ENCODE assay signal across 12 cellular contexts in genomic region chr14:99241314-99242035, GRCh38. TPM values are rescaled to one million over a fixed set of nuclear protein-coding genes. Genes with fewer than 3 reads are reported as not detected.
A peak's percentile ranks its signal among the peaks of the same experiment; 100 is the strongest.
DNase-seq lines count a peak whose midpoint lies in the region; ATAC-seq, FAIRE-seq and TF ChIP-seq lines count a peak whose summit lies in the region.
"Had no signal": no experiment of that assay in that cellular context is flagged by ENCODE, and none has a peak within 500 bp of the region (broad histone marks: within the 10 kb centered on the region; RNA-seq: fewer than 3 reads in every experiment).

No MANE protein-coding gene starts in this region.

- H3K9ac ChIP-seq in BLaER1 treated with 17β-estradiol and CSF1 and Interleukin-3, amounts not matched to agents 10 nM and 100 nM: peak overlapping the region in 5 of 11 experiments; percentile 9 to 53 (median 42); a peak in 5 of 22 replicates

- peak overlapping the region; percentile 69 for H3K27ac Mint-ChIP-seq in mesothelial cell of epicardium

- peaks cover 0 to 8% (median 0%) of the 10 kb centered on the region in 11 experiments; a peak in 3 of 22 replicates for H3K36me3 ChIP-seq in BLaER1 treated with 17β-estradiol and CSF1 and Interleukin-3, amounts not matched to agents 10 nM and 100 nM

- FAIRE-seq in frontal cortex (lab: Jason Lieb, UNC): no peak
- no peak for FAIRE-seq in GM19239 (lab: Jason Lieb, UNC)

- no peaks in the 10 kb centered on the region for H3K27me3 Mint-ChIP-seq in mesothelial cell of epicardium (ENCODE audit: low read depth)

- H3K27ac ChIP-seq in BLaER1 treated with 17β-estradiol and CSF1 and Interleukin-3, amounts not matched to agents 10 nM and 100 nM: peak overlapping the region in 7 of 11 experiments; percentile 34 to 67 (median 58); a peak in 13 of 22 replicates
- H3K27ac ChIP-seq: hepatocyte had no signal

- H3K9me3 Mint-ChIP-seq in mesothelial cell of epicardium: no peaks in the 10 kb centered on the region

- H3K4me3 Mint-ChIP-seq in mesothelial cell of epicardium: no peak overlapping the region

- ATAC-seq in HG03039 (IDR thresholded peaks at IDR 0.05; ENCODE audit: unreplicated experiment) (no peak), left lobe of liver (no peak)

- H3K27me3 ChIP-seq in BLaER1 treated with 17β-estradiol and CSF1 and Interleukin-3, amounts not matched to agents 10 nM and 100 nM: peaks cover 18 to 27% (median 23%) of the 10 kb centered on the region in 11 experiments
- H3K27me3 ChIP-seq: hepatocyte had no signal

- H3K4me3 ChIP-seq in BLaER1 treated with 17β-estradiol and CSF1 and Interleukin-3, amounts not matched to agents 10 nM and 100 nM: no peak overlapping the region
- H3K4me3 ChIP-seq: hepatocyte had no signal

- H3K36me3 Mint-ChIP-seq in mesothelial cell of epicardium: no peaks in the 10 kb centered on the region

- H3K4me1 ChIP-seq in BLaER1 treated with 17β-estradiol and CSF1 and Interleukin-3, amounts not matched to agents 10 nM and 100 nM: peaks cover 26 to 88% (median 61%) of the 10 kb centered on the region in 10 experiments; a peak in 19 of 20 replicates

- H3K4me1 Mint-ChIP-seq in mesothelial cell of epicardium: peaks cover 64% of the 10 kb centered on the region

- H3K9me3 ChIP-seq in BLaER1 treated with 17β-estradiol and CSF1 and Interleukin-3, amounts not matched to agents 10 nM and 100 nM (replicated peaks in 1 of 11): peaks cover 0 to 6% (median 0%) of the 10 kb centered on the region in 11 experiments; a peak in 6 of 22 replicates

- TF ChIP-seq CTCF in mesothelial cell of epicardium (IDR thresholded peaks at IDR 0.05; ENCODE audit: unreplicated experiment): no peak

- H3K4me2 ChIP-seq in BLaER1 treated with 17β-estradiol and CSF1 and Interleukin-3, amounts not matched to agents 10 nM and 100 nM: peak overlapping the region; percentile 11 to 75 (median 52)
- H3K4me2 ChIP-seq: hepatocyte had no signal

- peak; percentile 61 for DNase-seq in NCI-H1694 (lab: John Stamatoyannopoulos, UW)
- DNase-seq in activated naive CD4-positive, alpha-beta T cell treated with anti-CD3 and anti-CD28 coated beads, Interleukin-2, amount 50 U/mL, for 16 hours: peak; percentile 58
- no peak for DNase-seq in mesothelial cell of epicardium (ENCODE audit: low spot score in 2 of 2, unreplicated experiment in 2 of 2)
- DNase-seq in frontal cortex (ENCODE audit: low spot score in 2 of 2): no peak
- DNase-seq in left lobe of liver (ENCODE audit: low spot score): no peak
- DNase-seq in GM19239 (ENCODE audit: insufficient read length, low spot score): no peak
- DNase-seq: dermis blood vessel endothelial cell, HCEC 1CT, NCI-H748 treated with DMSO at 0.1 percent for 48 hours had no signal

- H4K20me1 ChIP-seq in BLaER1 treated with 17β-estradiol and CSF1 and Interleukin-3, amounts not matched to agents 10 nM and 100 nM: peaks cover 0 to 93% (median 6%) of the 10 kb centered on the region in 11 experiments; a peak in 9 of 22 replicates

RNA-seq across cellular contexts. Expression of gene BCL11B, which starts 30.5 kb away (rescaled TPM):
- total RNA-seq in mesothelial cell of epicardium (11.6 to 12.3 TPM (median 11.8 TPM) in 3 replicates), frontal cortex (58.3 TPM), left lobe of liver (0.43 TPM)

Comparison
In these comparisons a context has a peak if more than half of its experiments do, and no peak if none do; other contexts are left out.
1. DNase-seq: peak in NCI-H1694 (single experiment) and activated naive CD4-positive, alpha-beta T cell treated with anti-CD3 and anti-CD28 coated beads, Interleukin-2, amount 50 U/mL, for 16 hours (single experiment); none in mesothelial cell of epicardium (0 of 2), frontal cortex (0 of 2), left lobe of liver (single experiment) and GM19239 (single experiment).